ENCODE assay signal across 9 cellular contexts in the genomic region with DNA sequence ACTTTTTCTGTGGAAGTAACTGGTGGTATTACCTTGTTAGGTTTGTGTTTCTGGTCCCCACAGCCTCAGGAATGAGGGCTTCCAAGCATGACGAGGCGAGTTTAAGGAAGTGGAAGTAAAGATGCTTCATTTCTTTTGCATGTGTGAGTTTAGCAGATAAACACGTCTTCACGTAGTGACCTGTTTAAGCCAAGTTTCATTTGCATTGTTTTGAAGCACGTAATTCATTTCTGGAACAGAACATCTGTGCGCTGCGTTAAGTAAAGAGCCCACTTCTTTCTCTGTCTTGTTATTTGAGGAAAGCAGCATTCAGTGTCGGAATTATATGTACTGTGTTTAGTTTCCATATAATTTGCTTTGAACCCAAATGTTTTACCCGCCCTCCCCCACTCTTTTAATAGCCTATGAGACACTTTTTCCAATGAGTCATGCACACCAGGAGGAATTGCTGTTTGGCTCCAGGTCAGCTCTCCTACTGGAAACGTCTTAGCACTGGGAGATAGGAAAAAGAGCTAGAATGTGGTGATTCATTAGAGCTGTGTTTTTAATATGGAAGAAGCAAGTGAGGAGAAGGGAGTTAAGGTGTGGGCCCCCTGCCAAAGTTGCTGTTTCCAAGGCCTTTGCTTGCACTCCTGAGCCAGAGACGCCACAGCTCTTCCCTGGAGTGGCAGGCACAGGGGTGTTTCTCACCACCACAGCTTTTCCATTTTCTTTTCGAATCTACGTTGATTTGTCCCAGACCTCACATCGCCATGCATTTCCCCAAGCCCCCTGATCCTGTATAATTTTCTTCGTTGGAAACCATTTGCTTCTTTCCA. TPM values are rescaled to one million over a fixed set of nuclear protein-coding genes. Genes with fewer than 3 reads are reported as not detected.
DNase-seq lines count a peak whose midpoint lies in the region; ATAC-seq and TF ChIP-seq lines count a peak whose summit lies in the region.
"Had no signal": no experiment of that assay in that cellular context is flagged by ENCODE, and none has a peak within 500 bp of the region (broad histone marks: within the 10 kb centered on the region; RNA-seq: fewer than 3 reads in every experiment).

No MANE protein-coding gene starts in this region.

- intact Hi-C loops in HCT116 (cut with micrococcal nuclease), result loop anchor here (1.0 kb wide), 1 partner anchor 66 kb away; a partner anchor contains a TSS

- ATAC-seq in HCT116, result peak; percentile 75
- peak; percentile 90 for ATAC-seq in foreskin keratinocyte
- no peak for ATAC-seq in activated T-helper 17 cell treated with anti-CD3 and anti-CD28 coated beads, Interleukin-2, amount 50 U/mL, for 72 hours (replicated peaks)
- ATAC-seq in HG03135 (IDR thresholded peaks at IDR 0.05; ENCODE audit: unreplicated experiment), result no peak

- H3K27me3 ChIP-seq in HCT116 (ENCODE audit: insufficient read depth, low read length) (no peaks in the 10 kb centered on the region), foreskin keratinocyte (no peaks in the 10 kb centered on the region)

- H3K9me2 ChIP-seq in HCT116 (ENCODE audit: insufficient read depth), result no peaks in the 10 kb centered on the region

- H4K20me1 ChIP-seq in HCT116 (ENCODE audit: insufficient read depth), result no peaks in the 10 kb centered on the region

- peak overlapping the region; percentile 29 to 45 for H3K4me3 ChIP-seq in HCT116 (replicated peaks in 1 of 2; ENCODE audit: low read depth in 1 of 2, low read length in 2 of 2)

- peaks cover 24% of the 10 kb centered on the region for H3K27me3 Mint-ChIP-seq in activated T-helper 17 cell treated with anti-CD3 and anti-CD28 coated beads, Interleukin-2, amount 50 U/mL, for 72 hours

- no peaks in the 10 kb centered on the region for H3K36me3 ChIP-seq in HCT116 (ENCODE audit: control insufficient read depth in 1 of 2, insufficient read depth in 2 of 2, low read length in 2 of 2)

- H3K4me2 ChIP-seq in HCT116 (ENCODE audit: low read length), result peak overlapping the region; percentile 70

- no peak for TF ChIP-seq POLR2A in HCT116 (IDR thresholded peaks at IDR 0.05; ENCODE audit: borderline replicate concordance, extremely low read depth, insufficient read depth, insufficient read length)

- peak; percentile 50 for TF ChIP-seq RAD21 in HCT116 (IDR thresholded peaks at IDR 0.05; ENCODE audit: low read depth)

- DNase-seq in AG20443 (ENCODE audit: low spot score), result peak; percentile 90
- peak; percentile 97 for DNase-seq in HCT116 (ENCODE audit: low read depth, low spot score)
- peak; percentile 98 for DNase-seq in RWPE1 (ENCODE audit: low spot score)
- DNase-seq in foreskin keratinocyte, result peak; percentile 96 to 99
- DNase-seq in pulmonary artery endothelial cell (ENCODE audit: low read depth, low spot score), result peak; percentile 98
- DNase-seq in inferior parietal cortex (ENCODE audit: extremely low spot score), result no peak

- H3K4me1 ChIP-seq in HCT116 (ENCODE audit: control insufficient read depth in 1 of 2, insufficient read depth in 2 of 2, low read length in 2 of 2) (peaks cover 28 to 46% of the 10 kb centered on the region in 2 experiments), foreskin keratinocyte (peaks cover 32% of the 10 kb centered on the region)

- peak overlapping the region; percentile 60 for H3K9ac ChIP-seq in HCT116 (ENCODE audit: low read length)

- H3K4me1 Mint-ChIP-seq in activated T-helper 17 cell treated with anti-CD3 and anti-CD28 coated beads, Interleukin-2, amount 50 U/mL, for 72 hours, result no peaks in the 10 kb centered on the region
- H3K4me1 Mint-ChIP-seq: central memory CD8-positive, alpha-beta T cell had no signal

- CTCF ChIA-PET in HCT116 (lab: Charles Lee), result interaction anchor here (1.0 to 2.7 kb wide), 6 partner anchors 9 to 341 kb away, joined by 3 to 21 read pairs (median 8); no protein-coding TSS in a partner anchor
- CTCF ChIA-PET in RWPE1 (lab: Yijun Ruan, JAX), result interaction anchor here (0.7 to 2.0 kb wide), 8 partner anchors 9 to 1610 kb away, joined by 3 to 9 read pairs (median 4); no protein-coding TSS in a partner anchor

- H3K36me3 Mint-ChIP-seq in activated T-helper 17 cell treated with anti-CD3 and anti-CD28 coated beads, Interleukin-2, amount 50 U/mL, for 72 hours (ENCODE audit: low read depth), result no peaks in the 10 kb centered on the region

- H3K9me3 Mint-ChIP-seq in activated T-helper 17 cell treated with anti-CD3 and anti-CD28 coated beads, Interleukin-2, amount 50 U/mL, for 72 hours, result no peaks in the 10 kb centered on the region

- H3K4me3 Mint-ChIP-seq in activated T-helper 17 cell treated with anti-CD3 and anti-CD28 coated beads, Interleukin-2, amount 50 U/mL, for 72 hours, result no peak overlapping the region
- H3K4me3 Mint-ChIP-seq: central memory CD8-positive, alpha-beta T cell had no signal

- H3K9me3 ChIP-seq in HCT116 (ENCODE audit: control insufficient read depth in 1 of 2, insufficient read depth in 1 of 2, low read depth in 1 of 2, low read length in 2 of 2), result peaks cover 0 to 10% of the 10 kb centered on the region in 2 experiments; a peak in 1 of 4 replicates

- H3K27ac Mint-ChIP-seq in activated T-helper 17 cell treated with anti-CD3 and anti-CD28 coated beads, Interleukin-2, amount 50 U/mL, for 72 hours, result no peak overlapping the region

- RAD21 ChIA-PET in HCT116 (lab: Charles Lee; ENCODE audit: low non-redundant PET in 1 of 2, low total read pairs in 2 of 2, uncharacterized antibody in 2 of 2, unreplicated experiment in 2 of 2), result interaction anchor here (0.8 to 2.0 kb wide), 2 partner anchors 9 kb away, joined by 3 to 7 read pairs; no protein-coding TSS in a partner anchor

- POLR2A ChIA-PET in HCT116 (lab: Charles Lee), result interaction anchor here (0.9 to 1.8 kb wide), 7 partner anchors 9 to 127 kb away, joined by 3 to 12 read pairs (median 4); a partner anchor contains a TSS
- POLR2A ChIA-PET in RWPE1 (lab: Yijun Ruan, JAX; ENCODE audit: low non-redundant PET), result no interaction called here

- no peak for TF ChIP-seq CTCF in HCT116 (IDR thresholded peaks at IDR 0.05 in 2 of 3, conservative IDR thresholded peaks at IDR 0.05 in 1 of 3; ENCODE audit: borderline replicate concordance in 1 of 3, insufficient read depth in 1 of 3, low read depth in 2 of 3, low read length in 2 of 3)
- no peak for TF ChIP-seq CTCF in RWPE1 (conservative IDR thresholded peaks at IDR 0.05; ENCODE audit: low read depth)
- no peak for TF ChIP-seq CTCF in foreskin keratinocyte (conservative IDR thresholded peaks at IDR 0.05)

- H3K27ac ChIP-seq in HCT116 (ENCODE audit: low read depth, low read length) (peak overlapping the region; percentile 95), RWPE1 (peak overlapping the region; percentile 100), foreskin keratinocyte (peak overlapping the region; percentile 83)

- BruUV-seq in HCT116 (replicated peaks; lab: Mats Ljungman, UMichigan), result TSS peak; percentile 86

- H3K79me2 ChIP-seq in HCT116 (ENCODE audit: insufficient read depth, low read length), result no peaks in the 10 kb centered on the region

- H2AFZ ChIP-seq in HCT116 (ENCODE audit: low read depth, low read length, poor library complexity, severe bottlenecking), result peak overlapping the region; percentile 75

TF ChIP-seq in HCT116, 20 proteins besides CTCF, POLR2A, EP300 and RAD21 (continues in another document):
- TF ChIP-seq ELF1 (IDR thresholded peaks at IDR 0.05; ENCODE audit: borderline replicate concordance, low read depth) (no peak; the same call in 1 of the 2 replicates), POLR2AphosphoS5 (IDR thresholded peaks at IDR 0.05; ENCODE audit: low read depth, low read length) (peak; percentile 92), SIN3A (IDR thresholded peaks at IDR 0.05; ENCODE audit: low read depth) (peak; percentile 84), ZFX (IDR thresholded peaks at IDR 0.05) (no peak), EZH2phosphoT487 (IDR thresholded peaks at IDR 0.05; ENCODE audit: borderline replicate concordance) (no peak), SRF (IDR thresholded peaks at IDR 0.05; ENCODE audit: low read depth) (peak; percentile 94), JUND (IDR thresholded peaks at IDR 0.05) (peak; percentile 100), CEBPB (IDR thresholded peaks at IDR 0.05; ENCODE audit: low read depth) (peak; percentile 88), SP1 (IDR thresholded peaks at IDR 0.05; ENCODE audit: low read depth) (peak; percentile 99), ZNF274 (IDR thresholded peaks at IDR 0.05; ENCODE audit: low read depth, low read length) (no peak), YY1 (IDR thresholded peaks at IDR 0.05; ENCODE audit: extremely low read depth, insufficient replicate concordance, low read depth, low read length) (peak; percentile 78), CBX3 (IDR thresholded peaks at IDR 0.05; ENCODE audit: low read depth) (peak; percentile 98), EZH2 (IDR thresholded peaks at IDR 0.05) (no peak)
- TF ChIP-seq, protein P1, sequence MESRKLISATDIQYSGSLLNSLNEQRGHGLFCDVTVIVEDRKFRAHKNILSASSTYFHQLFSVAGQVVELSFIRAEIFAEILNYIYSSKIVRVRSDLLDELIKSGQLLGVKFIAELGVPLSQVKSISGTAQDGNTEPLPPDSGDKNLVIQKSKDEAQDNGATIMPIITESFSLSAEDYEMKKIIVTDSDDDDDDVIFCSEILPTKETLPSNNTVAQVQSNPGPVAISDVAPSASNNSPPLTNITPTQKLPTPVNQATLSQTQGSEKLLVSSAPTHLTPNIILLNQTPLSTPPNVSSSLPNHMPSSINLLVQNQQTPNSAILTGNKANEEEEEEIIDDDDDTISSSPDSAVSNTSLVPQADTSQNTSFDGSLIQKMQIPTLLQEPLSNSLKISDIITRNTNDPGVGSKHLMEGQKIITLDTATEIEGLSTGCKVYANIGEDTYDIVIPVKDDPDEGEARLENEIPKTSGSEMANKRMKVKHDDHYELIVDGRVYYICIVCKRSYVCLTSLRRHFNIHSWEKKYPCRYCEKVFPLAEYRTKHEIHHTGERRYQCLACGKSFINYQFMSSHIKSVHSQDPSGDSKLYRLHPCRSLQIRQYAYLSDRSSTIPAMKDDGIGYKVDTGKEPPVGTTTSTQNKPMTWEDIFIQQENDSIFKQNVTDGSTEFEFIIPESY (IDR thresholded peaks at IDR 0.05; ENCODE audit: extremely low read depth, insufficient replicate concordance, low read length), result peak; percentile 84
- TF ChIP-seq, protein P2, sequence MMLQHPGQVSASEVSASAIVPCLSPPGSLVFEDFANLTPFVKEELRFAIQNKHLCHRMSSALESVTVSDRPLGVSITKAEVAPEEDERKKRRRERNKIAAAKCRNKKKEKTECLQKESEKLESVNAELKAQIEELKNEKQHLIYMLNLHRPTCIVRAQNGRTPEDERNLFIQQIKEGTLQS (IDR thresholded peaks at IDR 0.05), result no peak; the same call in 1 of the 2 replicates

RNA-seq across cellular contexts. Expression of a gene that starts 36.8 kb away (rescaled TPM):
- 0.27 TPM for total RNA-seq in HCT116 (2021; ENCODE audit: unreplicated experiment)
- 0.29 and 0.73 TPM in 2 replicates for polyA plus RNA-seq in HCT116 (2012)
- 0.48 and 0.53 TPM in 2 replicates for total RNA-seq in foreskin keratinocyte
- 0.55 and 0.68 TPM in 2 replicates for polyA plus RNA-seq in foreskin keratinocyte
- total RNA-seq in pulmonary artery endothelial cell, result not detected in 2 replicates
- not detected for total RNA-seq in activated T-helper 17 cell treated with anti-CD3 and anti-CD28 coated beads, Interleukin-2, amount 50 U/mL, for 72 hours

Comparison
In these comparisons a context has a peak if more than half of its experiments do, and no peak if none do; other contexts are left out.
1. ATAC-seq: peak in HCT116 (single experiment) and foreskin keratinocyte (single experiment); none in activated T-helper 17 cell treated with anti-CD3 and anti-CD28 coated beads, Interleukin-2, amount 50 U/mL, for 72 hours (single experiment) and HG03135 (single experiment).
2. Peak in every context shown above with its lines, with median percentiles within 50 percentile points of each other: H3K27ac ChIP-seq.